ENCODE assay signal across 24 cellular contexts in genomic region chr6:163288066-163288465, GRCh38.
A peak's percentile ranks its signal among the peaks of the same experiment; 100 is the strongest.
DNase-seq lines count a peak whose midpoint lies in the region; ATAC-seq and TF ChIP-seq lines count a peak whose summit lies in the region.
"Had no signal": no experiment of that assay in that cellular context is flagged by ENCODE, and none has a peak within 500 bp of the region (broad histone marks: within the 10 kb centered on the region; RNA-seq: fewer than 3 reads in every experiment).

No MANE protein-coding gene starts in this region.

- H2BK12ac ChIP-seq in H9 (ENCODE audit: insufficient read length, low read depth, low read length) = no peak overlapping the region

- no peak for TF ChIP-seq CTCF in left ventricle myocardium inferior (IDR thresholded peaks at IDR 0.05; ENCODE audit: borderline replicate concordance)
- no peak for TF ChIP-seq CTCF in H9 (conservative IDR thresholded peaks at IDR 0.05)
- no peak for TF ChIP-seq CTCF in type B pancreatic cell (conservative IDR thresholded peaks at IDR 0.05)

- no peak overlapping the region for H3K4ac ChIP-seq in H9 (ENCODE audit: low read depth, low read length)

- H3K9me3 ChIP-seq in left ventricle myocardium inferior (replicated peaks) (no peaks in the 10 kb centered on the region), H9 (ENCODE audit: control insufficient read depth, low read depth, low read length) (no peaks in the 10 kb centered on the region)
- H3K9me3 ChIP-seq: BE2C had no signal

- peak overlapping the region; percentile 93 for H3K27ac ChIP-seq in left ventricle myocardium inferior (replicated peaks)
- H3K27ac ChIP-seq in cingulate gyrus (ENCODE audit: low read depth, low read length) = peak overlapping the region; percentile 39
- H3K27ac ChIP-seq in substantia nigra (ENCODE audit: low read depth, low read length, poor library complexity, severe bottlenecking) = peak overlapping the region; percentile 22
- no peak overlapping the region for H3K27ac ChIP-seq in H9 (ENCODE audit: insufficient read length, low read depth, low read length)
- H3K27ac ChIP-seq: KMS-11, PC-9 had no signal

- H3K4me1 ChIP-seq in left ventricle myocardium inferior (peaks cover 26% of the 10 kb centered on the region), H9 (ENCODE audit: insufficient read depth, low read length) (no peaks in the 10 kb centered on the region; the same call in 1 of the 2 replicates)
- H3K4me1 ChIP-seq: BE2C had no signal

- H3K18ac ChIP-seq in H9 (ENCODE audit: insufficient read length, low read depth, low read length) = no peak overlapping the region

- H3K36me3 ChIP-seq in left ventricle myocardium inferior = no peaks in the 10 kb centered on the region
- H3K36me3 ChIP-seq: BE2C had no signal

- no peak overlapping the region for H3K14ac ChIP-seq in H9 (ENCODE audit: insufficient read depth, low read length)

- WGBS in H9 (ENCODE audit: extremely low coverage, insufficient read length, low lambda C conversion rate) = no CpG with 5 or more reads among the region's 8 CpGs

- no peaks in the 10 kb centered on the region for H4K20me1 ChIP-seq in H9 (ENCODE audit: control insufficient read depth, insufficient read depth, insufficient read length)

- no peak overlapping the region for H2BK120ac ChIP-seq in H9 (ENCODE audit: low read depth, low read length, poor library complexity, severe bottlenecking)

- H3K4me3 Mint-ChIP-seq in H9 = no peak overlapping the region
- H3K4me3 Mint-ChIP-seq in type B pancreatic cell = no peak overlapping the region
- H3K4me3 Mint-ChIP-seq: IgD-negative memory B cell had no signal

- H2BK20ac ChIP-seq in H9 (ENCODE audit: low read depth, low read length, poor library complexity, severe bottlenecking) = no peak overlapping the region

- H3K56ac ChIP-seq in H9 (ENCODE audit: insufficient read length, low read depth, low read length) = no peak overlapping the region

- H3T11ph ChIP-seq in H9 (ENCODE audit: low read length) = no peak overlapping the region

- H3K36me3 Mint-ChIP-seq in H9 (ENCODE audit: insufficient read depth in 1 of 3, low read depth in 3 of 3) (0 out of 7 replicates have a peak, but pooled peaks cover 0 to 2% (median 0%) of the 10 kb centered on the region in 3 experiments), type B pancreatic cell (no peaks in the 10 kb centered on the region)
- H3K36me3 Mint-ChIP-seq: IgD-negative memory B cell had no signal

- H3K27me3 Mint-ChIP-seq in H9 (ENCODE audit: low read depth) = no peaks in the 10 kb centered on the region
- H3K27me3 Mint-ChIP-seq in type B pancreatic cell = no peaks in the 10 kb centered on the region

- no peak overlapping the region for H2AFZ ChIP-seq in H9 (ENCODE audit: low read length)
- H2AFZ ChIP-seq: PC-9 had no signal

- H4K91ac ChIP-seq in H9 (ENCODE audit: insufficient read length, low read depth, low read length) = no peak overlapping the region

- H3K23ac ChIP-seq in H9 (ENCODE audit: insufficient read length, low read depth, low read length) = no peak overlapping the region

- H2AK5ac ChIP-seq in H9 (ENCODE audit: insufficient read length, low read length) = no peak overlapping the region

- H3K9ac ChIP-seq in H9 (ENCODE audit: extremely low read depth, insufficient read length, low read length) = no peak overlapping the region
- H3K9ac ChIP-seq: KMS-11 had no signal

- H3K23me2 ChIP-seq in H9 (ENCODE audit: insufficient read length, low read depth, low read length, poor library complexity, severe bottlenecking) = no peaks in the 10 kb centered on the region

- DNase-seq in left ventricle myocardium inferior (no peak), cardiac septum (ENCODE audit: low spot score) (no peak), myocyte (ENCODE audit: low read depth) (peak; percentile 9), substantia nigra (lab: John Stamatoyannopoulos, UW) (no peak), H9 (no peak), type B pancreatic cell (ENCODE audit: extremely low spot score, unreplicated experiment) (no peak)
- DNase-seq: BE2C; Calu3; DMS79 treated with DMSO at 0.1 percent for 48 hours; MM.1S; NCI-H1092 treated with DMSO at 0.1 percent for 48 hours; NCI-H1436 treated with DMSO at 0.1 percent for 48 hours; NCI-H187 treated with DMSO at 0.1 percent for 48 hours; NCI-H446 treated with DMSO at 0.1 percent for 48 hours; NCI-H526; NCI-H82; NK-92 treated with Interleukin-12 subunit alpha and Interleukin-12 subunit beta, amount 100 ng/mL, for 24 hours; PC-9; SHP77 had no signal

- no peak overlapping the region for H2BK5ac ChIP-seq in H9 (ENCODE audit: insufficient read length, low read length)

- H3K4me3 ChIP-seq in left ventricle myocardium inferior = no peak overlapping the region
- H3K4me3 ChIP-seq: PC-9 had no signal

- H3K9me3 Mint-ChIP-seq in H9 (no peaks in the 10 kb centered on the region; a peak in 1 of 5 replicates), type B pancreatic cell (peaks cover 8% of the 10 kb centered on the region)

- intact Hi-C loops in left ventricle myocardium inferior (cut with micrococcal nuclease) = no loop called here
- intact Hi-C loops in cardiac septum (cut with DNase I) = loop anchor here (2.0 kb wide), 1 partner anchor 127 kb away; the partner anchor contains the start of gene QKI

- ATAC-seq in SK-N-SH treated with all-trans-retinoic acid at 6 μM for 48 hours = no peak
- ATAC-seq: HCT116 had no signal

- no peaks in the 10 kb centered on the region for H3K79me2 ChIP-seq in H9 (ENCODE audit: insufficient read depth, low read length)

- no peak overlapping the region for H3K4me2 ChIP-seq in H9 (ENCODE audit: insufficient read depth, insufficient read length, low read length)
- H3K4me2 ChIP-seq: KMS-11, PC-9 had no signal

- H3K79me1 ChIP-seq in H9 (ENCODE audit: insufficient read depth, low read depth, low read length, poor library complexity, severe bottlenecking) = no peaks in the 10 kb centered on the region

- no peaks in the 10 kb centered on the region for H3K27me3 ChIP-seq in left ventricle myocardium inferior (ENCODE audit: low read depth)
- H3K27me3 ChIP-seq in H9 (ENCODE audit: insufficient read depth, low read length) = no peaks in the 10 kb centered on the region
- H3K27me3 ChIP-seq: BE2C had no signal

- H4K8ac ChIP-seq in H9 (replicated peaks; ENCODE audit: insufficient read length, low read depth, low read length) = no peak overlapping the region

- no peak overlapping the region for H4K5ac ChIP-seq in H9 (ENCODE audit: insufficient read length, low read depth, low read length)

- H3K27ac Mint-ChIP-seq in H9 (no peak overlapping the region), type B pancreatic cell (no peak overlapping the region)
- H3K27ac Mint-ChIP-seq: IgD-negative memory B cell had no signal

- no peak overlapping the region for H2BK15ac ChIP-seq in H9 (ENCODE audit: low read depth, low read length)

- H3K4me1 Mint-ChIP-seq in H9 (peaks cover 5 to 9% of the 10 kb centered on the region in 2 experiments; a peak in 3 of 4 replicates), type B pancreatic cell (ENCODE audit: unreplicated experiment) (peaks cover 5% of the 10 kb centered on the region)
- H3K4me1 Mint-ChIP-seq: IgD-negative memory B cell had no signal

TF ChIP-seq in SK-N-SH treated with all-trans-retinoic acid at 6 μM for 48 hours, 23 proteins besides CTCF, POLR2A, EP300 and RAD21:
- TF ChIP-seq POU6F1 (CRISPR knock-in tag; IDR thresholded peaks at IDR 0.05; ENCODE audit: borderline replicate concordance, low read depth) = no peak
- no peak for TF ChIP-seq OSR1 (CRISPR knock-in tag; IDR thresholded peaks at IDR 0.05)
- TF ChIP-seq ESRRG (CRISPR knock-in tag; IDR thresholded peaks at IDR 0.05) = no peak
- no peak for TF ChIP-seq RARB (CRISPR knock-in tag; IDR thresholded peaks at IDR 0.05)
- TF ChIP-seq TSHZ2 (CRISPR knock-in tag; IDR thresholded peaks at IDR 0.05) = no peak
- no peak for TF ChIP-seq GLIS3 (CRISPR knock-in tag; IDR thresholded peaks at IDR 0.05)
- no peak for TF ChIP-seq ZNF70 (CRISPR knock-in tag; IDR thresholded peaks at IDR 0.05)
- no peak for TF ChIP-seq ZFP30 (CRISPR knock-in tag; IDR thresholded peaks at IDR 0.05)
- TF ChIP-seq CSDC2 (CRISPR knock-in tag; IDR thresholded peaks at IDR 0.05) = no peak
